Comparison of ENCODE assay signal across 8 cellular contexts in the genomic region with DNA sequence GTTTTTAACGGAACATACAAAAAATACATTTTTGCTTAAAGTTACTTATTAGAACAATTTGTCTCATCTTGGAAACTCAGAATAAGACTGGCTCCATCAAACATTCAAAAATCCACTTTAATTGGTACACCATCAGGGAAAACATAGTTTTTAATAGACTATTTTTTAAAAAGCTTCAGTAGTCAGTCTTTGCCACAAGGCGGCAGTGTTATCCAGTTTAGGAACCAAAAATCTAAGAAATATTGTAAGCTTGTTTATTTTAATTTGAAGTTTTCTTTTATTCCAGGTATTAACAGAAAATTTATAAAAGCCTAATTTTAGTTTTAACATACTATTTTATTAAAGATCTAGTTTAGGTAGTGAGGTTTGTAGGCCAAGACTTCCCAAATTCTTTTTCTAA.
DNase-seq lines count a peak whose midpoint lies in the region; ATAC-seq and TF ChIP-seq lines count a peak whose summit lies in the region.

No MANE protein-coding gene starts in this region.

- no peak overlapping the region for H3K27ac ChIP-seq in adrenal gland
- H3K27ac ChIP-seq in right lobe of liver, result no peak overlapping the region
- H3K27ac ChIP-seq in aorta (ENCODE audit: low read depth in 1 of 2, low read length in 2 of 2), result no peak overlapping the region

- H3K4me3 ChIP-seq in HAP-1, result no peak overlapping the region
- H3K4me3 ChIP-seq in adrenal gland, result no peak overlapping the region
- H3K4me3 ChIP-seq in right lobe of liver, result no peak overlapping the region
- H3K4me3 ChIP-seq in aorta (ENCODE audit: low read length in 2 of 2), result no peak overlapping the region

- ATAC-seq in right lobe of liver (peak in 1 of 4 donors; percentile 45), T-cell (replicated peaks in 1 of 4) (no peak), T-helper 17 cell (no peak), aorta (ENCODE audit: low FRiP score) (no peak), GM18870 (IDR thresholded peaks at IDR 0.05; ENCODE audit: unreplicated experiment) (no peak)

- H3K36me3 Mint-ChIP-seq in CD14-positive monocyte, result no peaks in the 10 kb centered on the region
- no peaks in the 10 kb centered on the region for H3K36me3 Mint-ChIP-seq in T-cell
- no peaks in the 10 kb centered on the region for H3K36me3 Mint-ChIP-seq in T-helper 17 cell (ENCODE audit: low read depth)

- 25 to 35% (median 31%) methylated on average over 2 of the region's 2 CpGs for WGBS in adrenal gland, 4 donors
- WGBS in right lobe of liver (ENCODE audit: insufficient coverage, low coverage, low lambda C conversion rate, missing lambda C conversion rate), result 24% methylated on average over 2 of the region's 2 CpGs
- 20 to 38% methylated on average over 2 of the region's 2 CpGs for WGBS in aorta, 2 donors

- H3K4me1 Mint-ChIP-seq in CD14-positive monocyte (peaks cover 2% of the 10 kb centered on the region), T-cell (no peaks in the 10 kb centered on the region), T-helper 17 cell (no peaks in the 10 kb centered on the region)

- in situ Hi-C loops in HAP-1 (cut with MboI; ENCODE audit: low sequenced_read_pairs), result loop anchor here (10.0 kb wide), 1 partner anchor 433 kb away; no protein-coding TSS in a partner anchor

- H3K27ac Mint-ChIP-seq in CD14-positive monocyte (no peak overlapping the region), T-cell (no peak overlapping the region), T-helper 17 cell (no peak overlapping the region)

- intact Hi-C loops in CD14-positive monocyte (cut with micrococcal nuclease) (no loop called here), adrenal gland (cut with DNase I) (loop anchor here (5.0 to 10.0 kb wide), 2 partner anchors 431 to 433 kb away; no protein-coding TSS in a partner anchor), right lobe of liver (cut with DNase I) (loop anchor here in 1 of 2 donors (10.0 kb wide), 1 partner anchor 433 kb away; no protein-coding TSS in a partner anchor), aorta (cut with DNase I) (loop anchor here (5.0 to 10.0 kb wide), 2 partner anchors 431 to 433 kb away; no protein-coding TSS in a partner anchor)

- H3K4me3 Mint-ChIP-seq in CD14-positive monocyte (no peak overlapping the region), T-cell (no peak overlapping the region), T-helper 17 cell (no peak overlapping the region)

- H3K36me3 ChIP-seq in HAP-1 (replicated peaks) (no peaks in the 10 kb centered on the region), adrenal gland (replicated peaks in 1 of 2) (no peaks in the 10 kb centered on the region), right lobe of liver (no peaks in the 10 kb centered on the region), aorta (ENCODE audit: control insufficient read depth in 1 of 2, insufficient read depth in 2 of 2, low read length in 1 of 2) (no peaks in the 10 kb centered on the region)

- POLR2A ChIA-PET in T-cell (lab: Charles Lee), result no interaction called here

- CTCF ChIA-PET in T-cell (lab: Charles Lee), result interaction anchor here (0.9 to 1.2 kb wide), 3 partner anchors 10 to 433 kb away, joined by 3 to 10 read pairs (median 5); no protein-coding TSS in a partner anchor

- H3K9me3 ChIP-seq in HAP-1, result no peaks in the 10 kb centered on the region
- no peaks in the 10 kb centered on the region for H3K9me3 ChIP-seq in adrenal gland (replicated peaks in 1 of 3)
- no peaks in the 10 kb centered on the region for H3K9me3 ChIP-seq in right lobe of liver
- H3K9me3 ChIP-seq in T-helper 17 cell (ENCODE audit: control insufficient read depth, low read length, poor library complexity, severe bottlenecking), result no peaks in the 10 kb centered on the region
- H3K9me3 ChIP-seq in aorta (ENCODE audit: control insufficient read depth, low read length), result no peaks in the 10 kb centered on the region

- H3K9me3 Mint-ChIP-seq in CD14-positive monocyte (peaks cover 0 to 8% (median 1%) of the 10 kb centered on the region in 7 donors), T-cell (no peaks in the 10 kb centered on the region)

- peaks cover 0 to 2% (median 1%) of the 10 kb centered on the region in 3 donors for H3K27me3 Mint-ChIP-seq in CD14-positive monocyte (ENCODE audit: low read depth in 3 of 3)
- peaks cover 0 to 11% of the 10 kb centered on the region in 2 donors for H3K27me3 Mint-ChIP-seq in T-cell
- H3K27me3 Mint-ChIP-seq in T-helper 17 cell, result no peaks in the 10 kb centered on the region

- no peak for TF ChIP-seq POLR2A in adrenal gland (IDR thresholded peaks at IDR 0.05)
- TF ChIP-seq POLR2A in right lobe of liver (IDR thresholded peaks at IDR 0.05), result no peak

- DNase-seq in CD14-positive monocyte (ENCODE audit: low spot score) (no peak), HAP-1 (ENCODE audit: low spot score in 2 of 2) (peak; percentile 47 to 60), adrenal gland (peak in 3 of 7 donors; percentile 15 to 32 (median 24)), right lobe of liver (no peak), T-cell (no peak), T-helper 17 cell (no peak), aorta (no peak)

- H3K4me1 ChIP-seq in HAP-1 (peaks cover 45% of the 10 kb centered on the region), adrenal gland (replicated peaks in 1 of 2) (no peaks in the 10 kb centered on the region), right lobe of liver (peaks cover 0 to 4% (median 0%) of the 10 kb centered on the region in 4 donors), aorta (ENCODE audit: control insufficient read depth in 1 of 2, insufficient read depth in 2 of 2, low read length in 2 of 2) (no peaks in the 10 kb centered on the region)

- H3K27me3 ChIP-seq in HAP-1 (ENCODE audit: low read depth) (no peaks in the 10 kb centered on the region), adrenal gland (peaks cover 7% of the 10 kb centered on the region), right lobe of liver (no peaks in the 10 kb centered on the region), aorta (ENCODE audit: control insufficient read depth in 1 of 2, insufficient read depth in 2 of 2, low read length in 1 of 2) (no peaks in the 10 kb centered on the region)

- TF ChIP-seq CTCF in CD14-positive monocyte (IDR thresholded peaks at IDR 0.05), result peak; percentile 53
- peak; percentile 48 to 78 (median 60) for TF ChIP-seq CTCF in adrenal gland (IDR thresholded peaks at IDR 0.05)
- peak; percentile 48 to 82 (median 77) for TF ChIP-seq CTCF in right lobe of liver (IDR thresholded peaks at IDR 0.05)

Comparison
In these comparisons a context has a peak if more than half of its experiments do, and no peak if none do; other contexts are left out.
1. DNase-seq: peak in HAP-1 (2 of 2); none in CD14-positive monocyte (single experiment), right lobe of liver (0 of 3), T-cell (0 of 34), T-helper 17 cell (0 of 3) and aorta (0 of 2).
2. intact Hi-C loops: an anchor here in adrenal gland (5.0 to 10.0 kb wide) and aorta (5.0 to 10.0 kb wide); none called in CD14-positive monocyte.
3. Peak in every context shown above with its lines, with median percentiles within 50 percentile points of each other: CTCF ChIP-seq.